ENCODE assay signal across 20 cellular contexts in genomic region chr18:22936515-22936914, GRCh38. TPM values are rescaled to one million over a fixed set of nuclear protein-coding genes. Genes with fewer than 3 reads are reported as not detected.
DNase-seq lines count a peak whose midpoint lies in the region; ATAC-seq and TF ChIP-seq lines count a peak whose summit lies in the region.
"Had no signal": no experiment of that assay in that cellular context is flagged by ENCODE, and none has a peak within 500 bp of the region (broad histone marks: within the 10 kb centered on the region; RNA-seq: fewer than 3 reads in every experiment).

No MANE protein-coding gene starts in this region.

- peaks cover 37% of the 10 kb centered on the region for H3K36me3 Mint-ChIP-seq in activated CD4-positive, alpha-beta T cell treated with anti-CD3 and anti-CD28 coated beads, Interleukin-2, amount 10 ng/mL, durations not matched to agents 24 days and 14 days (ENCODE audit: low read depth)
- peaks cover 4% of the 10 kb centered on the region for H3K36me3 Mint-ChIP-seq in neural crest cell (ENCODE audit: low read depth)

- H3K4me3 ChIP-seq in Loucy (ENCODE audit: low read length, poor library complexity, severe bottlenecking), result peak overlapping the region; percentile 85
- H3K4me3 ChIP-seq in astrocyte of the cerebellum (ENCODE audit: low read depth, low read length), result peak overlapping the region; percentile 95
- H3K4me3 ChIP-seq: BLaER1 treated with 17β-estradiol and CSF1 and Interleukin-3, amounts not matched to agents 10 nM and 100 nM had no signal

- H3K4me3 Mint-ChIP-seq in activated CD4-positive, alpha-beta T cell treated with anti-CD3 and anti-CD28 coated beads, Interleukin-2, amount 10 ng/mL, durations not matched to agents 24 days and 14 days, result peak overlapping the region; percentile 22
- H3K4me3 Mint-ChIP-seq in neural crest cell, result peak overlapping the region; percentile 4

- peaks cover 15% of the 10 kb centered on the region for H4K20me1 ChIP-seq in Loucy (ENCODE audit: insufficient read depth, low read length, poor library complexity, severe bottlenecking)

- peaks cover 40% of the 10 kb centered on the region for H3K4me1 ChIP-seq in Loucy (ENCODE audit: insufficient read depth, low read length, poor library complexity, severe bottlenecking)

- intact Hi-C loops in activated CD4-positive, alpha-beta T cell treated with anti-CD3 and anti-CD28 coated beads, Interleukin-2, amount 10 ng/mL, durations not matched to agents 24 days and 14 days (cut with micrococcal nuclease), result loop anchor here (10.0 kb wide), 2 partner anchors 298 to 438 kb away; no protein-coding TSS in a partner anchor

- no peak for ATAC-seq in GM18873 (IDR thresholded peaks at IDR 0.05; ENCODE audit: low FRiP score, unreplicated experiment)
- no peak for ATAC-seq in HG03565 (IDR thresholded peaks at IDR 0.05; ENCODE audit: unreplicated experiment)
- ATAC-seq: Panc1 had no signal

- H3K79me2 ChIP-seq in Loucy (ENCODE audit: insufficient read depth, low read length), result peaks cover 64% of the 10 kb centered on the region

- TF ChIP-seq CTCF in Loucy (conservative IDR thresholded peaks at IDR 0.05; ENCODE audit: low read length) (no peak), astrocyte of the cerebellum (IDR thresholded peaks at IDR 0.05; ENCODE audit: low read depth, low read length, missing control alignments) (no peak), neural crest cell (conservative IDR thresholded peaks at IDR 0.05) (no peak)

- H3K27me3 ChIP-seq in Loucy (ENCODE audit: insufficient read depth, low read length, poor library complexity, severe bottlenecking), result no peaks in the 10 kb centered on the region
- H3K27me3 ChIP-seq: BLaER1 treated with 17β-estradiol and CSF1 and Interleukin-3, amounts not matched to agents 10 nM and 100 nM had no signal

- no peak for DNase-seq in activated CD4-positive, alpha-beta T cell treated with anti-CD3 and anti-CD28 coated beads, Interleukin-2, amount 10 ng/mL, durations not matched to agents 24 days and 14 days
- DNase-seq in activated CD4-positive, alpha-beta T cell treated with anti-CD3 and anti-CD28 coated beads for 4 hours, result no peak
- no peak for DNase-seq in astrocyte of the cerebellum (ENCODE audit: low read depth)
- no peak for DNase-seq in neural crest cell (ENCODE audit: low read depth, low spot score)
- DNase-seq: 8988T; GDM1; H7; NCI-H1105; NCI-H146; NCI-H2029; NCI-H2227 treated with DMSO at 0.1 percent for 48 hours; NCI-H510A; NK-92 treated with Interleukin-12 subunit alpha and Interleukin-12 subunit beta, amount 100 ng/mL, for 24 hours; SIG-M5; SK-N-SH had no signal

- no peaks in the 10 kb centered on the region for H3K9me3 Mint-ChIP-seq in activated CD4-positive, alpha-beta T cell treated with anti-CD3 and anti-CD28 coated beads, Interleukin-2, amount 10 ng/mL, durations not matched to agents 24 days and 14 days
- no peaks in the 10 kb centered on the region for H3K9me3 Mint-ChIP-seq in neural crest cell

- peak overlapping the region; percentile 63 for H3K9ac ChIP-seq in Loucy (ENCODE audit: low read depth, low read length, poor library complexity, severe bottlenecking)
- H3K9ac ChIP-seq: SK-N-SH had no signal

- peaks cover 28% of the 10 kb centered on the region for H3K4me1 Mint-ChIP-seq in activated CD4-positive, alpha-beta T cell treated with anti-CD3 and anti-CD28 coated beads, Interleukin-2, amount 10 ng/mL, durations not matched to agents 24 days and 14 days
- H3K4me1 Mint-ChIP-seq in neural crest cell, result peaks cover 31% of the 10 kb centered on the region

- peak overlapping the region; percentile 99 for H3K4me2 ChIP-seq in Loucy (ENCODE audit: low read depth, low read length, poor library complexity, severe bottlenecking)
- H3K4me2 ChIP-seq: SK-N-SH had no signal

- H3K36me3 ChIP-seq in Loucy (ENCODE audit: insufficient read depth, low read length), result peaks cover 2% of the 10 kb centered on the region; the same call in 1 of the 2 replicates

- H3K9me3 ChIP-seq in Loucy (ENCODE audit: insufficient read depth, low read depth, low read length), result no peaks in the 10 kb centered on the region
- H3K9me3 ChIP-seq: BLaER1 treated with 17β-estradiol and CSF1 and Interleukin-3, amounts not matched to agents 10 nM and 100 nM; SK-N-SH had no signal

- no peaks in the 10 kb centered on the region for H3K9me2 ChIP-seq in Loucy (replicated peaks; ENCODE audit: low read depth, low read length)
- H3K9me2 ChIP-seq: SK-N-SH had no signal

- peaks cover 3% of the 10 kb centered on the region for H3K27me3 Mint-ChIP-seq in activated CD4-positive, alpha-beta T cell treated with anti-CD3 and anti-CD28 coated beads, Interleukin-2, amount 10 ng/mL, durations not matched to agents 24 days and 14 days
- H3K27me3 Mint-ChIP-seq in neural crest cell (ENCODE audit: low read depth), result no peaks in the 10 kb centered on the region

- H2AFZ ChIP-seq in Loucy (ENCODE audit: low read length), result no peak overlapping the region

- in situ Hi-C loops in astrocyte of the cerebellum (cut with HindIII; ENCODE audit: low sequenced_read_pairs), result no loop called here

- no peaks in the 10 kb centered on the region for H3F3A ChIP-seq in Loucy (ENCODE audit: low read depth)

- H3K27ac Mint-ChIP-seq in activated CD4-positive, alpha-beta T cell treated with anti-CD3 and anti-CD28 coated beads, Interleukin-2, amount 10 ng/mL, durations not matched to agents 24 days and 14 days, result no peak overlapping the region
- no peak overlapping the region for H3K27ac Mint-ChIP-seq in neural crest cell (ENCODE audit: unreplicated experiment)

RNA-seq across cellular contexts. Expression of gene RBBP8, which starts 3.4 kb away (rescaled TPM):
- 97.8 TPM in 2 replicates for total RNA-seq in activated CD4-positive, alpha-beta T cell treated with anti-CD3 and anti-CD28 coated beads, Interleukin-2, amount 10 ng/mL, durations not matched to agents 24 days and 14 days
- 47.4 and 53.7 TPM in 2 replicates for total RNA-seq in neural crest cell
